Comparison of ENCODE assay signal across 16 cellular contexts in genomic region chr6:23655502-23655901, GRCh38.
"Had no signal": no experiment of that assay in that cellular context is flagged by ENCODE, and none has a peak within 500 bp of the region (broad histone marks: within the 10 kb centered on the region; RNA-seq: fewer than 3 reads in every experiment).

No MANE protein-coding gene starts in this region.

- H3K4me1 Mint-ChIP-seq: naive thymus-derived CD4-positive, alpha-beta T cell; stimulated activated effector memory CD8-positive, alpha-beta T cell treated with anti-CD3 and anti-CD28 coated beads, Interleukin-12 subunit alpha, Interleukin-12 subunit beta, amount 100 ng/mL, for 72 hours had no signal

- H3K9me3 ChIP-seq: esophagus muscularis mucosa, neutrophil, pancreas, thoracic aorta, upper lobe of right lung had no signal

- H3K27me3 Mint-ChIP-seq: activated CD4-positive, alpha-beta memory T cell treated with anti-CD3 and anti-CD28 coated beads for 36 hours; activated naive CD8-positive, alpha-beta T cell; dendritic cell treated with granulocyte-macrophage colony-stimulating factor and Interleukin-4, amounts not matched to agents 40 ng/mL and 50 ng/mL, for 4 days had no signal

- ATAC-seq: left cardiac atrium; naive thymus-derived CD4-positive, alpha-beta T cell; sciatic nerve; stimulated activated effector memory CD8-positive, alpha-beta T cell treated with anti-CD3 and anti-CD28 coated beads, Interleukin-12 subunit alpha, Interleukin-12 subunit beta, amount 100 ng/mL, for 72 hours; upper lobe of right lung had no signal

- H3K4me3 Mint-ChIP-seq: activated CD4-positive, alpha-beta memory T cell treated with anti-CD3 and anti-CD28 coated beads for 36 hours; activated naive CD8-positive, alpha-beta T cell; dendritic cell treated with granulocyte-macrophage colony-stimulating factor and Interleukin-4, amounts not matched to agents 40 ng/mL and 50 ng/mL, for 4 days; naive thymus-derived CD4-positive, alpha-beta T cell; stimulated activated effector memory CD8-positive, alpha-beta T cell treated with anti-CD3 and anti-CD28 coated beads, Interleukin-12 subunit alpha, Interleukin-12 subunit beta, amount 100 ng/mL, for 72 hours had no signal

- H3K4me3 ChIP-seq: cardiac muscle cell, esophagus muscularis mucosa, pancreas, thoracic aorta, upper lobe of right lung had no signal

- H3K36me3 ChIP-seq: cardiac muscle cell, esophagus muscularis mucosa, neutrophil, pancreas, thoracic aorta, upper lobe of right lung had no signal

- H3K4me1 ChIP-seq: pancreas, upper lobe of right lung had no signal

- H3K36me3 Mint-ChIP-seq: activated CD4-positive, alpha-beta memory T cell treated with anti-CD3 and anti-CD28 coated beads for 36 hours; activated naive CD8-positive, alpha-beta T cell; naive thymus-derived CD4-positive, alpha-beta T cell; stimulated activated effector memory CD8-positive, alpha-beta T cell treated with anti-CD3 and anti-CD28 coated beads, Interleukin-12 subunit alpha, Interleukin-12 subunit beta, amount 100 ng/mL, for 72 hours had no signal

- H3K27ac Mint-ChIP-seq: activated CD4-positive, alpha-beta memory T cell treated with anti-CD3 and anti-CD28 coated beads for 36 hours; activated naive CD8-positive, alpha-beta T cell; dendritic cell treated with granulocyte-macrophage colony-stimulating factor and Interleukin-4, amounts not matched to agents 40 ng/mL and 50 ng/mL, for 4 days; naive thymus-derived CD4-positive, alpha-beta T cell; stimulated activated effector memory CD8-positive, alpha-beta T cell treated with anti-CD3 and anti-CD28 coated beads, Interleukin-12 subunit alpha, Interleukin-12 subunit beta, amount 100 ng/mL, for 72 hours had no signal

- H3K27me3 ChIP-seq: cardiac muscle cell, esophagus muscularis mucosa, neutrophil, pancreas, upper lobe of right lung had no signal

- H3K27ac ChIP-seq: cardiac muscle cell, esophagus muscularis mucosa, neutrophil, pancreas, thoracic aorta, upper lobe of right lung had no signal

- DNase-seq: activated CD4-positive, alpha-beta memory T cell treated with anti-CD3 and anti-CD28 coated beads for 36 hours; effector CD8-positive, alpha-beta T cell; left cardiac atrium; mesenchymal stem cell; naive thymus-derived CD4-positive, alpha-beta T cell; pancreas; stimulated activated CD4-positive, alpha-beta T cell treated with anti-CD3 and anti-CD28 coated beads, Interleukin-4, amount 100 ng/mL, for 24 hours; upper lobe of right lung had no signal
